9 cellular contexts compared by ENCODE assay signal in the genomic region with DNA sequence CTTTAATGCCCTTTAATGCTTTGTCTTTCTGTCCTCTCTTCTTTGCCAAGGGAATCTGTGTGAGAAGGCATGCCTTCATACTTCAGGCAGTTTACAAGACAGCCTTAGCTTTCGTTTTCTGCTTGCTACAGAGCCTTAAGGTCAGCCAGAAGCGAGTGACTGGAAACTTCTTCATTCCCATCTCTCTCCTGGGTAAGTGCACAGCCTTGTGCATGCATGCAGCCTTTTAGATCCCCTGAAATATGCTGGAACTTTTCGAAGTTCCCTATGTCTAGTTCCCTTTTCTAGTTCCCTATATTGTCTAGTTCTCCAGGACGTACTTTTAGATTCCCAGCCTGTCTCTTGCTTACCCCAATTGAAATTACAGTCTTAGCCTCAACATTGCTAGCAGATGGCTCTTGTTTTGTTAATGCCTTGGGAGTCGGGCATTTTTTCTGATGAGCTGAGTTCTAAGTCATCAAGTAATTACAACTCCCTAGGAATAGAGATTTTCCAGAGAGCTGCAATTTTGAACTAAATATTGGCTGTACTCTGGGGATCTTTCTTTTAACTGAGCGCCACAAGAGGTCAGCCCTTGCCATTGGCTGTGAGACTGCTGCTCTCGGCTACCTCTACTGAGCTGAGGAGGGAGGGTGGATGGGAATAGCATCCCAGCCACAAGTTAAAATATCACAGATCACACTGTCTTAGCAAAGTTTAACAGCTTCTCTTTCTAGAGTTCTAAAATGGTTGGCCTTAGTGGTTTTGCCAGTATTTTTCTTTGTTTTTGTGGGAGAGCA. TPM values are rescaled to one million over a fixed set of nuclear protein-coding genes. Genes with fewer than 3 reads are reported as not detected.
DNase-seq lines count a peak whose midpoint lies in the region; ATAC-seq and TF ChIP-seq lines count a peak whose summit lies in the region.
"Had no signal": no experiment of that assay in that cellular context is flagged by ENCODE, and none has a peak within 500 bp of the region (broad histone marks: within the 10 kb centered on the region; RNA-seq: fewer than 3 reads in every experiment).

No MANE protein-coding gene starts in this region.

- POLR2A ChIA-PET in activated naive CD8-positive, alpha-beta T cell treated with anti-CD3 and anti-CD28 coated beads, Interleukin-2, amount 10 ng/mL, durations not matched to agents 7 days and 5 days (lab: Charles Lee), result interaction anchor here (0.7 to 1.8 kb wide), 2 partner anchors 22 to 204 kb away, joined by 4 to 12 read pairs; partner anchors contain the start of gene PPM1D

- DNase-seq in NCI-H2171 treated with DMSO at 0.1 percent for 48 hours (lab: John Stamatoyannopoulos, UW), result peak; percentile 32
- no peak for DNase-seq in NCI-H2171 (lab: John Stamatoyannopoulos, UW)
- no peak for DNase-seq in activated naive CD8-positive, alpha-beta T cell treated with anti-CD3 and anti-CD28 coated beads, Interleukin-2, amount 10 ng/mL, durations not matched to agents 7 days and 5 days
- no peak for DNase-seq in right atrium auricular region (ENCODE audit: low spot score)
- peak in 1 of 2 donors; percentile 28 for DNase-seq in gastrocnemius medialis
- no peak for DNase-seq in stimulated activated CD4-positive, alpha-beta T cell treated with anti-CD3 and anti-CD28 coated beads, Interleukin-1b, Interleukin-23, amount 100 ng/mL, for 48 hours
- DNase-seq: DND-41 had no signal

- H3K27me3 ChIP-seq in KMS-11 (ENCODE audit: insufficient read depth, low read depth) (no peaks in the 10 kb centered on the region), right atrium auricular region (no peaks in the 10 kb centered on the region), gastrocnemius medialis (no peaks in the 10 kb centered on the region)

- H3K4me3 ChIP-seq in KMS-11 (IDR thresholded peaks at IDR 0.05; ENCODE audit: insufficient read depth, low read depth, low read length), result no peak overlapping the region
- peak overlapping the region; percentile 26 to 33 for H3K4me3 ChIP-seq in right atrium auricular region
- peak overlapping the region; percentile 25 to 43 (median 41) for H3K4me3 ChIP-seq in gastrocnemius medialis

- peak overlapping the region; percentile 20; the same call in 1 of the 2 replicates for H3K9ac ChIP-seq in KMS-11

- intact Hi-C loops in gastrocnemius medialis (cut with DNase I; ENCODE audit: low total_unique reads), result loop anchor here (1.0 to 2.0 kb wide), 2 partner anchors 23 to 61 kb away; partner anchors contain the start of gene PPM1D

- no peaks in the 10 kb centered on the region for H3K79me2 ChIP-seq in KMS-11 (ENCODE audit: insufficient read depth, low read depth)

- no peaks in the 10 kb centered on the region for H3K4me1 ChIP-seq in KMS-11 (ENCODE audit: low read depth, poor library complexity, severe bottlenecking)
- H3K4me1 ChIP-seq in right atrium auricular region, result peaks cover 0 to 12% of the 10 kb centered on the region in 2 donors
- H3K4me1 ChIP-seq in gastrocnemius medialis, result peaks cover 4 to 6% of the 10 kb centered on the region in 2 donors

- H3K36me3 Mint-ChIP-seq in activated naive CD8-positive, alpha-beta T cell treated with anti-CD3 and anti-CD28 coated beads, Interleukin-2, amount 10 ng/mL, durations not matched to agents 7 days and 5 days, result no peaks in the 10 kb centered on the region

- H4K20me1 ChIP-seq in KMS-11 (ENCODE audit: insufficient read depth), result no peaks in the 10 kb centered on the region

- H3K9me3 Mint-ChIP-seq in activated naive CD8-positive, alpha-beta T cell treated with anti-CD3 and anti-CD28 coated beads, Interleukin-2, amount 10 ng/mL, durations not matched to agents 7 days and 5 days, result no peaks in the 10 kb centered on the region

- H3K27ac Mint-ChIP-seq in activated naive CD8-positive, alpha-beta T cell treated with anti-CD3 and anti-CD28 coated beads, Interleukin-2, amount 10 ng/mL, durations not matched to agents 7 days and 5 days, result peak overlapping the region; percentile 52

- in situ Hi-C loops in gastrocnemius medialis (cut with MboI; ENCODE audit: low sequenced_read_pairs in 4 of 4), result loop anchor here in 2 of 4 donors (5.0 to 10.0 kb wide), 3 partner anchors 53 to 65 kb away; partner anchors contain the start of gene APPBP2 (in 1 of the 2)

- TF ChIP-seq CTCF in KMS-11 (conservative IDR thresholded peaks at IDR 0.05; ENCODE audit: low read depth, low read length) (no peak), right atrium auricular region (IDR thresholded peaks at IDR 0.05) (peak in 1 of 2 donors; percentile 63), gastrocnemius medialis (IDR thresholded peaks at IDR 0.05 in 4 of 5, conservative IDR thresholded peaks at IDR 0.05 in 1 of 5) (peak; percentile 19 to 58 (median 32))

- H3K4me3 Mint-ChIP-seq in activated naive CD8-positive, alpha-beta T cell treated with anti-CD3 and anti-CD28 coated beads, Interleukin-2, amount 10 ng/mL, durations not matched to agents 7 days and 5 days, result peak overlapping the region; percentile 81

- ATAC-seq in activated naive CD8-positive, alpha-beta T cell treated with anti-CD3 and anti-CD28 coated beads, Interleukin-2, amount 10 ng/mL, durations not matched to agents 7 days and 5 days (ENCODE audit: low read depth), result peak; percentile 68
- ATAC-seq in gastrocnemius medialis (peak; percentile 78 to 91), HG03521 (IDR thresholded peaks at IDR 0.05; ENCODE audit: unreplicated experiment) (no peak)

- H2AFZ ChIP-seq in KMS-11 (ENCODE audit: low read depth), result peak overlapping the region; percentile 63

- H3K36me3 ChIP-seq in KMS-11 (ENCODE audit: insufficient read depth), result no peaks in the 10 kb centered on the region
- H3K36me3 ChIP-seq in right atrium auricular region, result no peaks in the 10 kb centered on the region
- H3K36me3 ChIP-seq in gastrocnemius medialis, result no peaks in the 10 kb centered on the region

- no peaks in the 10 kb centered on the region for H3K9me3 ChIP-seq in right atrium auricular region
- H3K9me3 ChIP-seq in gastrocnemius medialis, result no peaks in the 10 kb centered on the region

- peaks cover 11% of the 10 kb centered on the region for H3K27me3 Mint-ChIP-seq in activated naive CD8-positive, alpha-beta T cell treated with anti-CD3 and anti-CD28 coated beads, Interleukin-2, amount 10 ng/mL, durations not matched to agents 7 days and 5 days

- TF ChIP-seq POLR2A in gastrocnemius medialis (IDR thresholded peaks at IDR 0.05), result no peak

- peak overlapping the region; percentile 15; the same call in 1 of the 2 replicates for H3K4me2 ChIP-seq in KMS-11

- no peaks in the 10 kb centered on the region for H3K4me1 Mint-ChIP-seq in activated naive CD8-positive, alpha-beta T cell treated with anti-CD3 and anti-CD28 coated beads, Interleukin-2, amount 10 ng/mL, durations not matched to agents 7 days and 5 days

- H3K27ac ChIP-seq in KMS-11 (peak overlapping the region; percentile 5), right atrium auricular region (peak overlapping the region; percentile 44 to 71), gastrocnemius medialis (peak overlapping the region; percentile 56 to 72 (median 66))

RNA-seq across cellular contexts. Expression of gene PPM1D, which starts 22.7 kb away (rescaled TPM):
- total RNA-seq in activated naive CD8-positive, alpha-beta T cell treated with anti-CD3 and anti-CD28 coated beads, Interleukin-2, amount 10 ng/mL, durations not matched to agents 7 days and 5 days, result 10 to 100 TPM; 17.1 to 17.5 TPM
- total RNA-seq in right atrium auricular region, result 1 to 10 TPM; 5.0 to 7.6 TPM
- total RNA-seq in gastrocnemius medialis, result 10 to 100 TPM in 1 of 4 donors, 1 to 10 TPM in 3; 4.6 to 11.4 (median 9.2) TPM

RNA-seq across cellular contexts. Expression of gene APPBP2, which starts 51.3 kb away (rescaled TPM):
- 10 to 100 TPM; 29.8 to 32.9 TPM for total RNA-seq in activated naive CD8-positive, alpha-beta T cell treated with anti-CD3 and anti-CD28 coated beads, Interleukin-2, amount 10 ng/mL, durations not matched to agents 7 days and 5 days
- total RNA-seq in right atrium auricular region, result 10 to 100 TPM; 13.3 to 13.9 TPM
- 10 to 100 TPM; 14.2 to 21.8 (median 18.1) TPM for total RNA-seq in gastrocnemius medialis

Comparison
In these comparisons a context has a peak if more than half of its experiments do, and no peak if none do; other contexts are left out.
1. H3K27ac ChIP-seq: peak in every context shown above with its lines; median percentile 66 in gastrocnemius medialis; 58 in right atrium auricular region; 5 in KMS-11.